ENCODE assay signal across 8 cellular contexts in genomic region chr11:65720237-65720934, GRCh38.
DNase-seq lines count a peak whose midpoint lies in the region; ATAC-seq and TF ChIP-seq lines count a peak whose summit lies in the region.

Gene RNASEH2C (minus strand): TSS chr11:65720798. CDS start chr11:65720758, 40 bp downstream.

- peak within 1 kb of the TSS; percentile 76 for H3K4me3 ChIP-seq in astrocyte of the cerebellum (ENCODE audit: low read depth, low read length)

- TF ChIP-seq CTCF in astrocyte of the cerebellum (IDR thresholded peaks at IDR 0.05; ENCODE audit: low read depth, low read length, missing control alignments): no peak

- TF ChIP-seq POLR2A in GM15510 (IDR thresholded peaks at IDR 0.05; ENCODE audit: borderline replicate concordance, extremely low read depth, insufficient read length): peak; percentile 83

- ATAC-seq in HG02870 (IDR thresholded peaks at IDR 0.05; ENCODE audit: unreplicated experiment): peak; percentile 69

- in situ Hi-C loops in astrocyte of the cerebellum (cut with HindIII; ENCODE audit: low sequenced_read_pairs): no loop called here

- DNase-seq in NCI-H187 (lab: John Stamatoyannopoulos, UW) (peak; percentile 60 to 65), T-helper 9 cell (peak; percentile 62), astrocyte of the cerebellum (ENCODE audit: low read depth) (peak; percentile 52), hippocampal formation (lab: John Stamatoyannopoulos, UW) (peak; percentile 87 to 88), retina (peak; percentile 96), OCI-M2 (lab: John Stamatoyannopoulos, UW; ENCODE audit: unreplicated experiment) (no peak)
